7 cellular contexts compared by ENCODE assay signal in the genomic region with DNA sequence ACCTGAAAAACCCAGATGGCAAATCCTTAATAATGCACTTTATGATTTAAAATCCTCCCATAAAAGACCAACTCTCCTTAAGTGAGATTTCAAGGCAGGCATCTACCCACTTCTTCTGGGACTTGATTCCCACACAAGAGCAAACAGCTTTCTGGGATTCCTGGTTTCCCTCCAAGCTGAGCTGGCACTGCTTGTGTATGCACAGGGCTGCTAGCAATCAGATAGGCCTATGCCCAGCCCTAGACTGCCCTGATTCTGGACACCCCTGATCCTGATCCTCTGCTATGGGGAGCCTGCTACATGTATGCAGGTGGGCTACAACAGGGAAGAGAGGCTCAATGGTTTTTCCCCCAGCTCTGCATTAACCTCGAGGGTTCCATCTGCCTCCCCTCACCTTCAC. TPM values are rescaled to one million over a fixed set of nuclear protein-coding genes. Genes with fewer than 3 reads are reported as not detected.
DNase-seq lines count a peak whose midpoint lies in the region; ATAC-seq and TF ChIP-seq lines count a peak whose summit lies in the region.
"Not testable (repeated sequence)": the region's sequence is repeated elsewhere in the genome, so short reads cannot be mapped to it uniquely, and the experiment has no call there.

No MANE protein-coding gene starts in this region.

- 60% methylated on average over 1 of the region's 1 CpG for WGBS in right lobe of liver (ENCODE audit: insufficient coverage, low coverage, low lambda C conversion rate, missing lambda C conversion rate)

- H3K4me1 Mint-ChIP-seq in activated T-cell treated with anti-CD3 and anti-CD28 coated beads, Interleukin-2, amount 50 U/mL, for 4 hours (ENCODE audit: low read depth): peaks cover 19% of the 10 kb centered on the region
- peaks cover 52% of the 10 kb centered on the region for H3K4me1 Mint-ChIP-seq in activated naive CD8-positive, alpha-beta T cell treated with anti-CD3 and anti-CD28 coated beads, Interleukin-2, amount 50 U/mL, for 24 hours
- H3K4me1 Mint-ChIP-seq in stimulated activated memory B cell treated with anti-CD40 and anti-IgM and Interleukin-4, amounts not matched to agents 10 μg/mL and 1 μg/mL and 100 μg/mL, for 72 hours: peaks cover 46% of the 10 kb centered on the region

- not testable (repeated sequence) for H3K27me3 Mint-ChIP-seq in activated T-cell treated with anti-CD3 and anti-CD28 coated beads, Interleukin-2, amount 50 U/mL, for 4 hours (ENCODE audit: low read depth); activated naive CD8-positive, alpha-beta T cell treated with anti-CD3 and anti-CD28 coated beads, Interleukin-2, amount 50 U/mL, for 24 hours; stimulated activated memory B cell treated with anti-CD40 and anti-IgM and Interleukin-4, amounts not matched to agents 10 μg/mL and 1 μg/mL and 100 μg/mL, for 72 hours

- not testable (repeated sequence) for H3K9me3 ChIP-seq in BLaER1 treated with 17β-estradiol and CSF1 and Interleukin-3, amounts not matched to agents 10 nM and 100 nM (replicated peaks in 1 of 11); right lobe of liver

- not testable (repeated sequence) for ATAC-seq in activated T-cell treated with anti-CD3 and anti-CD28 coated beads, Interleukin-2, amount 50 U/mL, for 4 hours; activated naive CD8-positive, alpha-beta T cell treated with anti-CD3 and anti-CD28 coated beads, Interleukin-2, amount 50 U/mL, for 24 hours; stimulated activated memory B cell treated with anti-CD40 and anti-IgM and Interleukin-4, amounts not matched to agents 10 μg/mL and 1 μg/mL and 100 μg/mL, for 72 hours
- ATAC-seq in Right ventricle myocardium inferior: peak; percentile 36
- ATAC-seq in right lobe of liver: peak; percentile 79 to 95 (median 84)

- TF ChIP-seq POLR2A in right lobe of liver (IDR thresholded peaks at IDR 0.05): not testable (repeated sequence)

- peak overlapping the region; percentile 32 for H3K27ac Mint-ChIP-seq in activated naive CD8-positive, alpha-beta T cell treated with anti-CD3 and anti-CD28 coated beads, Interleukin-2, amount 50 U/mL, for 24 hours
- H3K27ac Mint-ChIP-seq in stimulated activated memory B cell treated with anti-CD40 and anti-IgM and Interleukin-4, amounts not matched to agents 10 μg/mL and 1 μg/mL and 100 μg/mL, for 72 hours: peak overlapping the region; percentile 58

- not testable (repeated sequence) for H3K4me3 ChIP-seq in BLaER1 treated with 17β-estradiol and CSF1 and Interleukin-3, amounts not matched to agents 10 nM and 100 nM; right lobe of liver

- not testable (repeated sequence) for TF ChIP-seq CTCF in VCaP (conservative IDR thresholded peaks at IDR 0.05); right lobe of liver (IDR thresholded peaks at IDR 0.05)

- H3K9ac ChIP-seq in BLaER1 treated with 17β-estradiol and CSF1 and Interleukin-3, amounts not matched to agents 10 nM and 100 nM: peak overlapping the region in 5 of 11 experiments; percentile 66 to 84 (median 80); a peak in 9 of 22 replicates

- H3K36me3 ChIP-seq in BLaER1 treated with 17β-estradiol and CSF1 and Interleukin-3, amounts not matched to agents 10 nM and 100 nM: peaks cover 0 to 21% (median 6%) of the 10 kb centered on the region in 11 experiments; a peak in 13 of 22 replicates
- not testable (repeated sequence) for H3K36me3 ChIP-seq in right lobe of liver

- H3K27ac ChIP-seq in BLaER1 treated with 17β-estradiol and CSF1 and Interleukin-3, amounts not matched to agents 10 nM and 100 nM: peak overlapping the region in 10 of 11 experiments; percentile 70 to 96 (median 88); a peak in 18 of 22 replicates
- peak overlapping the region; percentile 31; the same call in 1 of the 2 replicates for H3K27ac ChIP-seq in VCaP
- H3K27ac ChIP-seq in right lobe of liver: not testable (repeated sequence)

- H3K27me3 ChIP-seq in BLaER1 treated with 17β-estradiol and CSF1 and Interleukin-3, amounts not matched to agents 10 nM and 100 nM; right lobe of liver: not testable (repeated sequence)

- not testable (repeated sequence) for H4K20me1 ChIP-seq in BLaER1 treated with 17β-estradiol and CSF1 and Interleukin-3, amounts not matched to agents 10 nM and 100 nM

- H3K4me2 ChIP-seq in BLaER1 treated with 17β-estradiol and CSF1 and Interleukin-3, amounts not matched to agents 10 nM and 100 nM: peak overlapping the region in 7 of 11 experiments; percentile 49 to 81 (median 76); a peak in 13 of 22 replicates

- not testable (repeated sequence) for DNase-seq in activated T-cell treated with anti-CD3 and anti-CD28 coated beads, Interleukin-2, amount 50 U/mL, for 4 hours; activated naive CD8-positive, alpha-beta T cell treated with anti-CD3 and anti-CD28 coated beads, Interleukin-2, amount 50 U/mL, for 24 hours; Right ventricle myocardium inferior (ENCODE audit: missing footprints); right lobe of liver

- not testable (repeated sequence) for H3K36me3 Mint-ChIP-seq in activated T-cell treated with anti-CD3 and anti-CD28 coated beads, Interleukin-2, amount 50 U/mL, for 4 hours (ENCODE audit: insufficient read depth); activated naive CD8-positive, alpha-beta T cell treated with anti-CD3 and anti-CD28 coated beads, Interleukin-2, amount 50 U/mL, for 24 hours (ENCODE audit: low read depth)
- peaks cover 32% of the 10 kb centered on the region for H3K36me3 Mint-ChIP-seq in stimulated activated memory B cell treated with anti-CD40 and anti-IgM and Interleukin-4, amounts not matched to agents 10 μg/mL and 1 μg/mL and 100 μg/mL, for 72 hours

- peaks cover 13 to 91% (median 68%) of the 10 kb centered on the region in 10 experiments for H3K4me1 ChIP-seq in BLaER1 treated with 17β-estradiol and CSF1 and Interleukin-3, amounts not matched to agents 10 nM and 100 nM
- not testable (repeated sequence) for H3K4me1 ChIP-seq in right lobe of liver

- H3K9me3 Mint-ChIP-seq in activated T-cell treated with anti-CD3 and anti-CD28 coated beads, Interleukin-2, amount 50 U/mL, for 4 hours; activated naive CD8-positive, alpha-beta T cell treated with anti-CD3 and anti-CD28 coated beads, Interleukin-2, amount 50 U/mL, for 24 hours; stimulated activated memory B cell treated with anti-CD40 and anti-IgM and Interleukin-4, amounts not matched to agents 10 μg/mL and 1 μg/mL and 100 μg/mL, for 72 hours: not testable (repeated sequence)

- intact Hi-C loops in Right ventricle myocardium inferior (cut with DNase I); right lobe of liver (cut with DNase I): not testable (repeated sequence)

- peak overlapping the region; percentile 70 for H3K4me3 Mint-ChIP-seq in activated T-cell treated with anti-CD3 and anti-CD28 coated beads, Interleukin-2, amount 50 U/mL, for 4 hours
- not testable (repeated sequence) for H3K4me3 Mint-ChIP-seq in activated naive CD8-positive, alpha-beta T cell treated with anti-CD3 and anti-CD28 coated beads, Interleukin-2, amount 50 U/mL, for 24 hours; stimulated activated memory B cell treated with anti-CD40 and anti-IgM and Interleukin-4, amounts not matched to agents 10 μg/mL and 1 μg/mL and 100 μg/mL, for 72 hours

RNA-seq across cellular contexts. Expression of gene CD58, which starts 36.6 kb away (rescaled TPM):
- 10 to 100 TPM in 1 of 3 donors, 1 to 10 TPM in 2; 8.6 to 15.0 (median 9.4) TPM for total RNA-seq in activated T-cell treated with anti-CD3 and anti-CD28 coated beads, Interleukin-2, amount 50 U/mL, for 4 hours
- total RNA-seq in Right ventricle myocardium inferior (30.1 TPM), right lobe of liver (10 to 100 TPM in 2 of 6 experiments, 1 to 10 TPM in 4; 3.5 to 13.8 (median 7.5) TPM)
